Comparison of ENCODE assay signal across 24 cellular contexts in the genomic region with DNA sequence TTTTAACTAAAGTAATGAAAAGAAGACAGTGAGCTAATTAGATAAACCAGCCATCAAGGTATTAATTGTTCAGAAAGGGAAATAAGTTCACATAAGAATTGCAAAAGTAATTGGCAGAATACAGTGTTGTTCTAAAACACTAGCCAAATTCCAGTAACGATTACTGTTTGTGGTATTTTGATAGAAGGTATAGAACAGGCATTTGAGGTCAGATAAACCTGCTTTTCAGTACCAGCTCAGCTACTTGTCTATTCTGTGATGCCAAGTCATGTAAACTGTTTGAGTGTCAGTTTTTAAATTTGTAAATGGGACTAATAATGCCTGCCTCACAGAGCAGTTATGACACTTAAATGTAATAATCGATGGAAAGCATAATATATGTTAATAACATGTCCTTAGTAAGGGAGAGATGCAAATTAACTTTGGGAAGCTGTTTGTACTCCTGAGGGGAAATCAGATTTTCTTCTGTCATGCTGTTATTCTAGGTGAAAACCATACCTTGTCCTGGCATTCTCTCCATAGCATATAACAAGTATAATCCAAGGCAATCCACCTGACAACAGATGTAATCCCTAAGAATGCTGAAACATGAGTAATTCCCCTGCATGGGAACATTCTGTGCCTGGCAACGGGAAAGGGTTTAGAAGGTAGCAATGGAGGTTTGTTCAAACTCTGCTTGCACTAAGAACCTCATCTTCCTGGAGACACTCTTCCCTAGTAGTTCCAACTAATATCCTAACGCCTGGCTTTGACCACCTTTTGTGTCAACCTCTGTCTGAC.
"Had no signal": no experiment of that assay in that cellular context is flagged by ENCODE, and none has a peak within 500 bp of the region (broad histone marks: within the 10 kb centered on the region; RNA-seq: fewer than 3 reads in every experiment).

No MANE protein-coding gene starts in this region.

- H3K36me3 ChIP-seq: adrenal gland, esophagus muscularis mucosa, left lung, thyroid gland had no signal

- FAIRE-seq: endometrium, urothelium cell line had no signal

- H3K9me3 ChIP-seq: adrenal gland, body of pancreas, esophagus muscularis mucosa, left lung, thyroid gland had no signal

- H3K27me3 ChIP-seq: adrenal gland, body of pancreas, esophagus muscularis mucosa, left lung, thyroid gland had no signal

- H3K36me3 Mint-ChIP-seq: activated naive CD4-positive, alpha-beta T cell treated with anti-CD3 and anti-CD28 coated beads, Interleukin-2, amount 50 U/mL, for 72 hours had no signal

- H3K27me3 Mint-ChIP-seq: central memory CD8-positive, alpha-beta T cell had no signal

- H3K27ac Mint-ChIP-seq: activated naive CD4-positive, alpha-beta T cell treated with anti-CD3 and anti-CD28 coated beads, Interleukin-2, amount 50 U/mL, for 72 hours; activated T-helper 1 cell treated with anti-CD3 and anti-CD28 coated beads, Interleukin-12 subunit alpha, Interleukin-12 subunit beta, Interleukin-2, Interleukin-4 antibody, amounts not matched to agents 30 ng/mL and 10 ng/mL and 1 ng/mL, durations not matched to agents 14 hours and 24 hours and 36 hours had no signal

- H3K4me1 Mint-ChIP-seq: central memory CD8-positive, alpha-beta T cell had no signal

- H3K4me1 ChIP-seq: adrenal gland, body of pancreas, esophagus muscularis mucosa, left lung, thyroid gland had no signal

- H3K27ac ChIP-seq: adrenal gland, body of pancreas, coronary artery, esophagus muscularis mucosa, left lung, thyroid gland, VCaP had no signal

- DNase-seq: activated CD4-positive, CD25-positive, alpha-beta regulatory T cell treated with anti-CD3 and anti-CD28 coated beads, Interleukin-2, amount 50 U/mL, for 72 hours; activated gamma-delta T cell treated with Interleukin-2 at 50 U/mL for 16 hours; activated T-cell treated with anti-CD3 and anti-CD28 coated beads for 4 hours; adrenal gland; body of pancreas; foreskin melanocyte; glutamatergic neuron; left lung; occipital lobe; posterior cingulate gyrus; stimulated activated CD4-positive, alpha-beta T cell treated with anti-CD3 and anti-CD28 coated beads, Interleukin-12 subunit alpha, Interleukin-12 subunit beta, amount 100 ng/mL, for 4 hours; stimulated activated CD4-positive, alpha-beta T cell treated with anti-CD3 and anti-CD28 coated beads, Interleukin-1b, Interleukin-23, amount 100 ng/mL, for 48 hours; stimulated activated naive CD4-positive, alpha-beta T cell treated with Interleukin-2 at 50 U/mL for 16 hours; SW 1271; T-helper 2 cell; thyroid gland had no signal

- H3K9me3 Mint-ChIP-seq: activated naive CD4-positive, alpha-beta T cell treated with anti-CD3 and anti-CD28 coated beads, Interleukin-2, amount 50 U/mL, for 72 hours; activated T-helper 1 cell treated with anti-CD3 and anti-CD28 coated beads, Interleukin-12 subunit alpha, Interleukin-12 subunit beta, Interleukin-2, Interleukin-4 antibody, amounts not matched to agents 30 ng/mL and 10 ng/mL and 1 ng/mL, durations not matched to agents 14 hours and 24 hours and 36 hours; central memory CD8-positive, alpha-beta T cell had no signal

- H3K4me3 ChIP-seq: adrenal gland, body of pancreas, coronary artery, esophagus muscularis mucosa, left lung, thyroid gland had no signal

- H3K4me3 Mint-ChIP-seq: activated T-helper 1 cell treated with anti-CD3 and anti-CD28 coated beads, Interleukin-12 subunit alpha, Interleukin-12 subunit beta, Interleukin-2, Interleukin-4 antibody, amounts not matched to agents 30 ng/mL and 10 ng/mL and 1 ng/mL, durations not matched to agents 14 hours and 24 hours and 36 hours; central memory CD8-positive, alpha-beta T cell had no signal

- ATAC-seq: activated naive CD4-positive, alpha-beta T cell treated with anti-CD3 and anti-CD28 coated beads, Interleukin-2, amount 50 U/mL, for 72 hours; body of pancreas; left lung had no signal
